ENCODE assay signal across 8 cellular contexts in the genomic region with DNA sequence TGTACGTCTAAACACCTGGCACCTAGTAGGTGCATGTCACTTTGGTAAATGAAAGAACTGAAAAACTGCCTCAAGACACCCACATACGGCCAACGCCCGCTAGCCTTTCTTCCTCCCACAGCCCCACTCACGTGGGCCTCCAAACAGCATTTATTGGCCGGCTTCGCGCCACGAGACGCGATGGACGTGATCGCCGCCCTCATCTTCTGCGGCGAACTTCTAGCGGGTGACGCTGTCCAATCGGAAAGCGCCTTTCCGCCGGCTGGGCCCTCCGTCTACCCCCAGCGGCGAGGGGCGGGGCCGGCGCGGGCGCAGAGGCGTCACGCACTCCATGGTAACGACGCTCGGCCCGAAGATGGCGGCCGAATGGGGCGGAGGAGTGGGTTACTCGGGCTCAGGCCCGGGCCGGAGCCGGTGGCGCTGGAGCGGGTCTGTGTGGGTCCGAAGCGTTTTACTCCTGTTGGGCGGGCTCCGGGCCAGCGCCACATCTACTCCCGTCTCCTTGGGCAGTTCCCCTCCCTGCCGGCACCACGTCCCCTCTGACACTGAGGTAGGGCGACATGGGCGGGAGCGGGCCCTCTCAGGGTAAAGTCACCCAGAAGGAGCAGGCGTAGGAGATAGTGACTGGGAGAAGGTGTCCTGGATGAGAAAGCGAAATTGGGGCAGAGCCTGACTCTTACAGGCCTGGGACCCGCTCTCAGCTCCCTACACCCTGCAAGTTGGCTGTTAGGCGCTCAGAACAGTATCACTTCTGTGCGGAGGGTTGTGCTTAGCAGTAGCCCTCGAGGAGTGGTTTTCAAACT. TPM values are rescaled to one million over a fixed set of nuclear protein-coding genes. Genes with fewer than 3 reads are reported as not detected.
A peak's percentile ranks its signal among the peaks of the same experiment; 100 is the strongest.
DNase-seq lines count a peak whose midpoint lies in the region; ATAC-seq and TF ChIP-seq lines count a peak whose summit lies in the region.

A gene with protein sequence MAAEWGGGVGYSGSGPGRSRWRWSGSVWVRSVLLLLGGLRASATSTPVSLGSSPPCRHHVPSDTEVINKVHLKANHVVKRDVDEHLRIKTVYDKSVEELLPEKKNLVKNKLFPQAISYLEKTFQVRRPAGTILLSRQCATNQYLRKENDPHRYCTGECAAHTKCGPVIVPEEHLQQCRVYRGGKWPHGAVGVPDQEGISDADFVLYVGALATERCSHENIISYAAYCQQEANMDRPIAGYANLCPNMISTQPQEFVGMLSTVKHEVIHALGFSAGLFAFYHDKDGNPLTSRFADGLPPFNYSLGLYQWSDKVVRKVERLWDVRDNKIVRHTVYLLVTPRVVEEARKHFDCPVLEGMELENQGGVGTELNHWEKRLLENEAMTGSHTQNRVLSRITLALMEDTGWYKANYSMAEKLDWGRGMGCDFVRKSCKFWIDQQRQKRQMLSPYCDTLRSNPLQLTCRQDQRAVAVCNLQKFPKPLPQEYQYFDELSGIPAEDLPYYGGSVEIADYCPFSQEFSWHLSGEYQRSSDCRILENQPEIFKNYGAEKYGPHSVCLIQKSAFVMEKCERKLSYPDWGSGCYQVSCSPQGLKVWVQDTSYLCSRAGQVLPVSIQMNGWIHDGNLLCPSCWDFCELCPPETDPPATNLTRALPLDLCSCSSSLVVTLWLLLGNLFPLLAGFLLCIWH (plus strand): TSS at position 327 of the 803 bp plus-strand sequence. CDS start 29 bp downstream, at position 356.

- no peak for TF ChIP-seq CTCF in right lobe of liver (IDR thresholded peaks at IDR 0.05)

- H3K4me1 ChIP-seq in CD4-positive, CD25-positive, alpha-beta regulatory T cell (ENCODE audit: control insufficient read depth, insufficient read depth, low read length, poor library complexity, severe bottlenecking), result peaks cover 34% of the 10 kb centered on the region
- H3K4me1 ChIP-seq in right lobe of liver, result peaks cover 0 to 18% (median 4%) of the 10 kb centered on the region in 4 donors

- 0% methylated on average over 6 of the region's 62 CpGs for WGBS in right lobe of liver (ENCODE audit: insufficient coverage, low coverage, low lambda C conversion rate, missing lambda C conversion rate)

- TF ChIP-seq POLR2A in right lobe of liver (IDR thresholded peaks at IDR 0.05), result no peak

- intact Hi-C loops in right lobe of liver (cut with DNase I), result no loop called here

- peaks cover 21% of the 10 kb centered on the region for H3K36me3 ChIP-seq in CD4-positive, CD25-positive, alpha-beta regulatory T cell (ENCODE audit: control insufficient read depth, insufficient read depth, low read length)
- H3K36me3 ChIP-seq in right lobe of liver, result peaks cover 0 to 14% (median 8%) of the 10 kb centered on the region in 4 donors

- peak within 1 kb of the TSS; percentile 80 for H3K27ac ChIP-seq in CD4-positive, CD25-positive, alpha-beta regulatory T cell (ENCODE audit: insufficient read depth, low read length, poor library complexity, severe bottlenecking)
- peak within 1 kb of the TSS; percentile 34 to 61 (median 59) for H3K27ac ChIP-seq in right lobe of liver

- H3K36me3 Mint-ChIP-seq in CD4-positive, CD25-positive, alpha-beta regulatory T cell, result peaks cover 19% of the 10 kb centered on the region

- no peaks in the 10 kb centered on the region for H3K9me3 Mint-ChIP-seq in CD4-positive, CD25-positive, alpha-beta regulatory T cell

- no peaks in the 10 kb centered on the region for H3K27me3 ChIP-seq in CD4-positive, CD25-positive, alpha-beta regulatory T cell (ENCODE audit: control insufficient read depth, insufficient read depth, low read length)
- H3K27me3 ChIP-seq in right lobe of liver, result no peaks in the 10 kb centered on the region

- peak; percentile 93 to 98 (median 96) for DNase-seq in CD4-positive, CD25-positive, alpha-beta regulatory T cell
- peak; percentile 98 for DNase-seq in NCI-H774 (lab: John Stamatoyannopoulos, UW)
- peak; percentile 94 to 95 for DNase-seq in activated CD4-positive, alpha-beta T cell treated with anti-CD3 and anti-CD28 coated beads, Interleukin-2, amount 50 U/mL, for 48 hours
- DNase-seq in dermis microvascular lymphatic vessel endothelial cell (ENCODE audit: low read depth in 2 of 2), result peak; percentile 89 to 97
- DNase-seq in right lobe of liver, result peak; percentile 97 to 98 (median 97)
- DNase-seq in stimulated activated CD4-positive, alpha-beta T cell treated with anti-CD3 and anti-CD28 coated beads, Interleukin-4, amount 100 ng/mL, for 24 hours, result peak; percentile 95

- H3K4me3 Mint-ChIP-seq in CD4-positive, CD25-positive, alpha-beta regulatory T cell, result peak within 1 kb of the TSS; percentile 86 to 93 (median 90)

- ATAC-seq in CD4-positive, CD25-positive, alpha-beta regulatory T cell (ENCODE audit: low read depth in 2 of 2), result peak; percentile 96 to 97
- ATAC-seq in GM19438 (IDR thresholded peaks at IDR 0.05; ENCODE audit: low read depth, unreplicated experiment) (peak; percentile 96), HG03571 (IDR thresholded peaks at IDR 0.05; ENCODE audit: unreplicated experiment) (peak; percentile 96), right lobe of liver (peak; percentile 94 to 98 (median 97))

- H3K4me1 Mint-ChIP-seq in CD4-positive, CD25-positive, alpha-beta regulatory T cell, result peaks cover 22 to 56% (median 36%) of the 10 kb centered on the region in 4 donors

- H3K27me3 Mint-ChIP-seq in CD4-positive, CD25-positive, alpha-beta regulatory T cell, result peaks cover 4% of the 10 kb centered on the region

- no peaks in the 10 kb centered on the region for H3K9me3 ChIP-seq in CD4-positive, CD25-positive, alpha-beta regulatory T cell (ENCODE audit: control insufficient read depth in 2 of 2, low read length in 2 of 2)
- H3K9me3 ChIP-seq in right lobe of liver, result no peaks in the 10 kb centered on the region

- H3K4me3 ChIP-seq in CD4-positive, CD25-positive, alpha-beta regulatory T cell (ENCODE audit: low read depth, low read length), result peak within 1 kb of the TSS; percentile 89
- H3K4me3 ChIP-seq in right lobe of liver, result peak within 1 kb of the TSS; percentile 71 to 96 (median 96)

- H3K27ac Mint-ChIP-seq in CD4-positive, CD25-positive, alpha-beta regulatory T cell, result peak within 1 kb of the TSS; percentile 87 to 97 (median 96)

RNA-seq across cellular contexts. Expression of the gene that starts here (rescaled TPM):
- total RNA-seq in CD4-positive, CD25-positive, alpha-beta regulatory T cell, result 2.5 TPM
- polyA plus RNA-seq in CD4-positive, CD25-positive, alpha-beta regulatory T cell, result 1 to 10 TPM in 3 of 4 donors, under 1 TPM in 1; 0.57 to 2.3 (median 1.4) TPM
- 3.3 and 3.7 TPM in 2 replicates for total RNA-seq in dermis microvascular lymphatic vessel endothelial cell
- total RNA-seq in right lobe of liver, result 1 to 10 TPM; 1.5 to 3.2 (median 2.4) TPM

Comparison
In these comparisons a context has a peak if more than half of its experiments do, and no peak if none do; other contexts are left out.
1. Peak in every context shown above with its lines: DNase-seq, ATAC-seq, H3K4me3 ChIP-seq and H3K27ac ChIP-seq.